ENCODE assay signal across 8 cellular contexts in the genomic region with DNA sequence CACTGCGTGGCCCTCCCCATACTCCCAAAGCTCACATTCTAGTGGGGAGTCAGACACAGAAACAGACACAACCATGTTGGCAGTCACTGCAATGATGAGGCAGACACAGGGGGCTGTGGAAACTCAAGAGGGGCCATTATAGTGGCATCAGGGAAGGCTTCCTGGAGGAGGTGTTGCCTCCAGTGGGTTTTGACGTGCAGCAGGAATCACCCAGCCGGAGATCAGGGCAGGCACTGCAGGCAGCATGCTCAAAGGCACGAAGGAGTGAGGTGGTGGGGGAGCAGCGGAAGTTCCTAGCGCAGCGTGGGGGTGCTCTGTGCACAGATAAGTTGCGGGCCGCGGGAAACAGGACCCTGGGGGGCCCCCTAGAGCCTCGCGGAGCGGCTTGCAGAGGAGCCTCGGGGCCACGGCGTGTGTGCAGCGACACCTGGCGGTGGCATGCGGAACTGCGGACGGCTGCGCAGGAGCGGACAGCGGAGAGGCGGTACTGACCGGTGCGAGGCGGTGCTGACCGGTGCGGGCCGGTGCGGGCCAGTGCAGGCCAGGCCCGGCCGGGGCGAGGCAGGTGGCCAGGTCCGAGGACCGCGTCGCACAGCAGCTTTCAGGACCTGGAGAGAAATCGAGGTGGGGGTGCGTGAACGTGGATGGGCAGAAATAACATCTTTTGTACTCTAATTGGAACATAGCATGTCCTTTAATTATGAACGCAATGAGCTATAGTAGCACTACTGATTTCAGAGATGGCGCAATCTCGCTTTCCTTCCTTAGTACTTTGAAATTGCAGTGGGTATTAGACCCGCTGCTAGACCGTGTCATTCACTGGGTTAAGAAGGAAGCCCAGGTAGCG.
DNase-seq lines count a peak whose midpoint lies in the region; ATAC-seq and TF ChIP-seq lines count a peak whose summit lies in the region.

No MANE protein-coding gene starts in this region.

- intact Hi-C loops in mucosa of descending colon (cut with DNase I, micrococcal nuclease) = no loop called here

- H3K27ac Mint-ChIP-seq in endothelial cell (ENCODE audit: unreplicated experiment) = no peak overlapping the region

- no peaks in the 10 kb centered on the region for H3K36me3 Mint-ChIP-seq in endothelial cell (ENCODE audit: low read depth, unreplicated experiment)

- peak; percentile 55 for DNase-seq in GDM1 (lab: John Stamatoyannopoulos, UW)
- DNase-seq in HFF-Myc (ENCODE audit: extremely low read depth, low read depth) = peak; percentile 33
- peak; percentile 76 for DNase-seq in NOMO-1 treated with dmso at 0.1 percent for 144 hours (lab: John Stamatoyannopoulos, UW; ENCODE audit: unreplicated experiment)
- DNase-seq in activated CD8-positive, alpha-beta memory T cell treated with anti-CD3 and anti-CD28 coated beads, Interleukin-2, amount 50 U/mL, for 24 hours (ENCODE audit: extremely low read depth) = peak; percentile 47
- peak; percentile 93 for DNase-seq in endothelial cell (ENCODE audit: low spot score)
- peak; percentile 77 to 85 (median 80) for DNase-seq in mucosa of descending colon
- DNase-seq in stimulated activated CD8-positive, alpha-beta memory T cell treated with anti-CD3 and anti-CD28 coated beads, Interleukin-4, amount 100 ng/mL, for 4 hours (ENCODE audit: low read depth in 2 of 2, low spot score in 1 of 2) = peak; percentile 52 to 53

- no peaks in the 10 kb centered on the region for H3K9me3 ChIP-seq in mucosa of descending colon

- no peaks in the 10 kb centered on the region for H3K36me3 ChIP-seq in mucosa of descending colon (ENCODE audit: low read depth)

- no peaks in the 10 kb centered on the region for H3K9me3 Mint-ChIP-seq in endothelial cell (ENCODE audit: unreplicated experiment)

- H3K4me3 ChIP-seq in HFF-Myc (replicated peaks; ENCODE audit: low read depth, low read length) (no peak overlapping the region), mucosa of descending colon (no peak overlapping the region)

- peaks cover 21% of the 10 kb centered on the region for H3K27me3 Mint-ChIP-seq in endothelial cell (ENCODE audit: unreplicated experiment)

- H3K4me1 Mint-ChIP-seq in endothelial cell (ENCODE audit: unreplicated experiment) = no peaks in the 10 kb centered on the region

- H3K4me1 ChIP-seq in mucosa of descending colon (ENCODE audit: low read depth) = peaks cover 5% of the 10 kb centered on the region

- peak overlapping the region; percentile 59 for H3K4me3 Mint-ChIP-seq in endothelial cell (ENCODE audit: unreplicated experiment)

- peak; percentile 98 for TF ChIP-seq CTCF in HFF-Myc (IDR thresholded peaks at IDR 0.05; ENCODE audit: low read depth, low read length, missing control alignments)
- TF ChIP-seq CTCF in endothelial cell (IDR thresholded peaks at IDR 0.05; ENCODE audit: unreplicated experiment) = peak; percentile 100
- TF ChIP-seq CTCF in mucosa of descending colon (IDR thresholded peaks at IDR 0.05) = peak; percentile 100

- ATAC-seq in mucosa of descending colon = peak; percentile 85
- ATAC-seq in GM18873 (IDR thresholded peaks at IDR 0.05; ENCODE audit: low FRiP score, unreplicated experiment) = no peak

Comparison
In these comparisons a context has a peak if more than half of its experiments do, and no peak if none do; other contexts are left out.
1. DNase-seq: peak in every context shown above with its lines; median percentile 93 in endothelial cell; 80 in mucosa of descending colon; 76 in NOMO-1 treated with dmso at 0.1 percent for 144 hours; 55 in GDM1; 52 in stimulated activated CD8-positive, alpha-beta memory T cell treated with anti-CD3 and anti-CD28 coated beads, Interleukin-4, amount 100 ng/mL, for 4 hours; 47 in activated CD8-positive, alpha-beta memory T cell treated with anti-CD3 and anti-CD28 coated beads, Interleukin-2, amount 50 U/mL, for 24 hours; 33 in HFF-Myc.